Comparison of ENCODE assay signal across 9 cellular contexts in the genomic region with DNA sequence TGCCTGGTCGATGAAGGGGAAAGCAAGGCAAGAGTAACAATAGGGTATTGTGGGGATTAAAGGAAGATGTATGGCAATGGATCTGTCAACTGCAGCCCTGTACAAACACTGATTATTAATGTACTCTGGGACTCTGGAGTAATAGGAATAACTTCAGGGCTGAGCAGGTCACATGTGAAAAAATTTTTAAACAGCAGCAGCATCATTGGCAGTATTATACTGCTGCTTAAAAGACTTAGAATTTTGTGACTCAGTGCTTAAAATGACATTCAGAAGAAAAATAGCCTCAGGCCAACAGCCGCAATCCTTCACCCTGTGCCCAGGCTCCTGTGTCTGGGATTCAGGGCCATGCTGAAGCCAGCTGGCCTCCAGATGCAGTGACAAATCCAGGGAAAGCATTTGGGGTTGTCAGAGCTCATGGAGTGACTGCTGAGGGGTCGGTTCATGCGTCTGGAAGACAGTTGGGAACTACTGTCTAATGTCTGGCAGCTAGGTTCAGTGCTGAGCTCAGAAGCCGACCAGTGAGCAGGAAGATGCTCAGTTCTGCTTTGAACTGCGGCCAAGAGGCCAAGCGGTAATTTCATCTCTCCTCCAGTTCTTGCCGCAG. TPM values are rescaled to one million over a fixed set of nuclear protein-coding genes. Genes with fewer than 3 reads are reported as not detected.
DNase-seq lines count a peak whose midpoint lies in the region; ATAC-seq and TF ChIP-seq lines count a peak whose summit lies in the region.
"Had no signal": no experiment of that assay in that cellular context is flagged by ENCODE, and none has a peak within 500 bp of the region (broad histone marks: within the 10 kb centered on the region; RNA-seq: fewer than 3 reads in every experiment).

No MANE protein-coding gene starts in this region.

- H3K27ac Mint-ChIP-seq in progenitor cell of endocrine pancreas = peak overlapping the region; percentile 26
- H3K27ac Mint-ChIP-seq: activated naive CD8-positive, alpha-beta T cell had no signal

- in situ Hi-C loops in astrocyte of the cerebellum (cut with HindIII; ENCODE audit: low sequenced_read_pairs) = no loop called here

- H3K27ac ChIP-seq in cardiac muscle cell = peak overlapping the region; percentile 10

- H3K4me1 ChIP-seq in cardiac muscle cell (ENCODE audit: low read depth) = peaks cover 39% of the 10 kb centered on the region

- H3K9me3 Mint-ChIP-seq in progenitor cell of endocrine pancreas (ENCODE audit: low read depth) = no peaks in the 10 kb centered on the region

- H3K36me3 Mint-ChIP-seq in progenitor cell of endocrine pancreas (ENCODE audit: insufficient read depth) = no peaks in the 10 kb centered on the region

- no peaks in the 10 kb centered on the region for H3K27me3 ChIP-seq in cardiac muscle cell

- DNase-seq in ELR (ENCODE audit: low read depth) (peak; percentile 96), astrocyte of the cerebellum (ENCODE audit: low read depth) (peak; percentile 31), cardiac muscle cell (ENCODE audit: low read depth in 1 of 2, low spot score in 1 of 2) (peak in 1 of 2 donors; percentile 68), progenitor cell of endocrine pancreas (ENCODE audit: low spot score, unreplicated experiment) (no peak)

- H3K4me3 ChIP-seq in astrocyte of the cerebellum (ENCODE audit: low read depth, low read length) (no peak overlapping the region), cardiac muscle cell (no peak overlapping the region)

- peaks cover 42% of the 10 kb centered on the region for H3K4me1 Mint-ChIP-seq in progenitor cell of endocrine pancreas (ENCODE audit: low read depth)

- no peaks in the 10 kb centered on the region for H3K36me3 ChIP-seq in cardiac muscle cell

- H3K27me3 Mint-ChIP-seq in progenitor cell of endocrine pancreas = no peaks in the 10 kb centered on the region
- H3K27me3 Mint-ChIP-seq: activated naive CD8-positive, alpha-beta T cell had no signal

- no peaks in the 10 kb centered on the region for H3K9me3 ChIP-seq in cardiac muscle cell (ENCODE audit: low read depth)

- H3K4me3 Mint-ChIP-seq in progenitor cell of endocrine pancreas (ENCODE audit: low read depth) = no peak overlapping the region
- H3K4me3 Mint-ChIP-seq: activated naive CD8-positive, alpha-beta T cell had no signal

- TF ChIP-seq CTCF in astrocyte of the cerebellum (IDR thresholded peaks at IDR 0.05; ENCODE audit: low read depth, low read length, missing control alignments) = no peak
- TF ChIP-seq CTCF in cardiac muscle cell (IDR thresholded peaks at IDR 0.05; ENCODE audit: low read depth, low read length) = no peak
- no peak for TF ChIP-seq CTCF in progenitor cell of endocrine pancreas (IDR thresholded peaks at IDR 0.05; ENCODE audit: unreplicated experiment)

- no peak for ATAC-seq in HG02885 (IDR thresholded peaks at IDR 0.05; ENCODE audit: poor library complexity, unreplicated experiment)
- no peak for ATAC-seq in HG02678 (IDR thresholded peaks at IDR 0.05; ENCODE audit: unreplicated experiment)
- no peak for ATAC-seq in GM21825 (IDR thresholded peaks at IDR 0.05; ENCODE audit: unreplicated experiment)
- ATAC-seq in GM19455 (IDR thresholded peaks at IDR 0.05; ENCODE audit: unreplicated experiment) = no peak

RNA-seq across cellular contexts. Expression of gene TEX2, which starts 22.2 kb away (rescaled TPM):
- 17.5 and 23.5 TPM in 2 replicates for total RNA-seq in cardiac muscle cell
- polyA plus RNA-seq in cardiac muscle cell = 17.9 and 18.7 TPM in 2 replicates
- total RNA-seq in progenitor cell of endocrine pancreas = 30.2 and 31.5 TPM in 2 replicates
